25 cellular contexts compared by ENCODE assay signal in the genomic region with DNA sequence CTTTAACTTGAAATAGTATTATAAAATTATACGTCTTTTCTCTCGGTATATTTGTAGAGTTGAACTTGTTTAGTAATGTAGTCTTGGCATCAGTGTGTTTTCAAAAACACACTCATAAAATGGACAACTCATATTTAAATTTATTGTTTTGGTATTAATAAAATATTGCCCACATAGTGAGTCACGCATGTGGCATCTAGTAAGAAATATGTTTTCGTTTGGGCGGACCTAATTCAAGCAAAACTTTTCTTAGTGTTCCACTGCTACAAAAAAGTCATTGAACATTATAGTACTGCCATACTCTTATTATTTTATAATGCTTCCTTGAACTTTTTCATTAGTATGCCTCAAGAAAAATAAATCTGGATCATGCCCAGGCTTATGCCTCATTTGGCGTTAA. TPM values are rescaled to one million over a fixed set of nuclear protein-coding genes. Genes with fewer than 3 reads are reported as not detected.
DNase-seq lines count a peak whose midpoint lies in the region; ATAC-seq, FAIRE-seq and TF ChIP-seq lines count a peak whose summit lies in the region.
"Had no signal": no experiment of that assay in that cellular context is flagged by ENCODE, and none has a peak within 500 bp of the region (broad histone marks: within the 10 kb centered on the region; RNA-seq: fewer than 3 reads in every experiment).

No MANE protein-coding gene starts in this region.

- no peaks in the 10 kb centered on the region for H3K27me3 Mint-ChIP-seq in activated CD4-positive, alpha-beta T cell treated with anti-CD3 and anti-CD28 coated beads, Interleukin-2, amount 10 ng/mL, durations not matched to agents 7 days and 5 days
- no peaks in the 10 kb centered on the region for H3K27me3 Mint-ChIP-seq in Caco-2 (ENCODE audit: insufficient read depth, unreplicated experiment)

- dilution Hi-C loops in keratinocyte (cut with MboI; ENCODE audit: extremely low pct_ligation_motif_present, low sequenced_read_pairs): no loop called here

- BruUV-seq in PC-3 (replicated peaks; lab: Mats Ljungman, UMichigan) (no TSS peak), Caco-2 (replicated peaks; lab: Mats Ljungman, UMichigan) (no TSS peak)

- H3K9me3 ChIP-seq in PC-3 (ENCODE audit: low read length) (no peaks in the 10 kb centered on the region), keratinocyte (ENCODE audit: control insufficient read depth, low read depth, low read length) (no peaks in the 10 kb centered on the region), Caco-2 (no peaks in the 10 kb centered on the region)
- H3K9me3 ChIP-seq: BLaER1, HAP-1 had no signal

- H3K9ac ChIP-seq in PC-3 (ENCODE audit: low read length) (peak overlapping the region; percentile 42), keratinocyte (ENCODE audit: control insufficient read depth, extremely low read depth, insufficient read depth, low read length) (peak overlapping the region; percentile 52)
- H3K9ac ChIP-seq: BLaER1, GM23248 had no signal

- H3K9me1 ChIP-seq in keratinocyte (ENCODE audit: control insufficient read depth, extremely low read depth, insufficient read depth, low read length): no peaks in the 10 kb centered on the region

- no peaks in the 10 kb centered on the region for H3K36me3 Mint-ChIP-seq in activated CD4-positive, alpha-beta T cell treated with anti-CD3 and anti-CD28 coated beads, Interleukin-2, amount 10 ng/mL, durations not matched to agents 7 days and 5 days (ENCODE audit: low read depth)
- H3K36me3 Mint-ChIP-seq in activated naive CD4-positive, alpha-beta T cell treated with anti-CD3 and anti-CD28 coated beads, Interleukin-2, amount 50 U/mL, for 72 hours: no peaks in the 10 kb centered on the region
- H3K36me3 Mint-ChIP-seq in Caco-2 (ENCODE audit: insufficient read depth, unreplicated experiment): no peaks in the 10 kb centered on the region
- H3K36me3 Mint-ChIP-seq: CD8-positive, alpha-beta T cell had no signal

- no peaks in the 10 kb centered on the region for H3K9me2 ChIP-seq in PC-3 (replicated peaks; ENCODE audit: low read length)

- CTCF ChIA-PET in PC-3 (lab: Charles Lee) (no interaction called here), Caco-2 (lab: Charles Lee) (no interaction called here)
- CTCF ChIA-PET in activated CD4-positive, alpha-beta T cell treated with anti-CD3 and anti-CD28 coated beads, Interleukin-2, amount 10 ng/mL, durations not matched to agents 7 days and 5 days (lab: Charles Lee): no interaction called here

- no peaks in the 10 kb centered on the region for H3K9me3 Mint-ChIP-seq in activated CD4-positive, alpha-beta T cell treated with anti-CD3 and anti-CD28 coated beads, Interleukin-2, amount 10 ng/mL, durations not matched to agents 7 days and 5 days
- H3K9me3 Mint-ChIP-seq in activated naive CD4-positive, alpha-beta T cell treated with anti-CD3 and anti-CD28 coated beads, Interleukin-2, amount 50 U/mL, for 72 hours: no peaks in the 10 kb centered on the region
- no peaks in the 10 kb centered on the region for H3K9me3 Mint-ChIP-seq in Caco-2 (ENCODE audit: unreplicated experiment)
- H3K9me3 Mint-ChIP-seq: CD8-positive, alpha-beta T cell had no signal

- H3K36me3 ChIP-seq in PC-3 (ENCODE audit: low read depth, low read length) (no peaks in the 10 kb centered on the region), keratinocyte (ENCODE audit: control insufficient read depth in 2 of 2, extremely low read depth in 1 of 2, insufficient read depth in 2 of 2, low read length in 2 of 2) (no peaks in the 10 kb centered on the region), Caco-2 (ENCODE audit: control insufficient read depth, insufficient read depth, low read length) (no peaks in the 10 kb centered on the region)
- H3K36me3 ChIP-seq: BLaER1, HAP-1 had no signal

- POLR2A ChIA-PET in PC-3 (lab: Charles Lee; ENCODE audit: unreplicated experiment) (interaction anchor here (0.6 kb wide), 1 partner anchor 631 kb away, joined by 3 read pairs; no protein-coding TSS in a partner anchor), Caco-2 (lab: Charles Lee) (no interaction called here)
- POLR2A ChIA-PET in activated CD4-positive, alpha-beta T cell treated with anti-CD3 and anti-CD28 coated beads, Interleukin-2, amount 10 ng/mL, durations not matched to agents 7 days and 5 days (lab: Charles Lee): no interaction called here

- no peak overlapping the region for H3K4me3 Mint-ChIP-seq in activated CD4-positive, alpha-beta T cell treated with anti-CD3 and anti-CD28 coated beads, Interleukin-2, amount 10 ng/mL, durations not matched to agents 7 days and 5 days
- no peak overlapping the region for H3K4me3 Mint-ChIP-seq in Caco-2 (ENCODE audit: unreplicated experiment)
- H3K4me3 Mint-ChIP-seq: CD8-positive, alpha-beta T cell had no signal

- H3K27ac ChIP-seq in PC-3 (ENCODE audit: low read length) (peak overlapping the region; percentile 88), epithelial cell of prostate (peak overlapping the region; percentile 0), keratinocyte (ENCODE audit: control insufficient read depth, insufficient read depth, low read length) (peak overlapping the region; percentile 84)
- H3K27ac ChIP-seq: BLaER1, GM23248, HL-60 had no signal

- peak overlapping the region; percentile 79 for H3K4me2 ChIP-seq in PC-3 (ENCODE audit: low read length)
- peak overlapping the region; percentile 72 for H3K4me2 ChIP-seq in keratinocyte (ENCODE audit: control insufficient read depth, extremely low read depth, insufficient read depth, low read depth, low read length)
- H3K4me2 ChIP-seq: BLaER1 had no signal

- H2AFZ ChIP-seq in PC-3 (ENCODE audit: low read length) (peak overlapping the region; percentile 4; the same call in 1 of the 2 replicates), keratinocyte (ENCODE audit: control insufficient read depth, low read length) (peak overlapping the region; percentile 20)
- H2AFZ ChIP-seq: GM23248 had no signal

- no peak for TF ChIP-seq CTCF in PC-3 (conservative IDR thresholded peaks at IDR 0.05; ENCODE audit: low read depth, low read length)
- TF ChIP-seq CTCF in keratinocyte (optimal IDR thresholded peaks at IDR 0.05 in 1 of 3, IDR thresholded peaks at IDR 0.05 in 1 of 3, conservative IDR thresholded peaks at IDR 0.05 in 1 of 3; ENCODE audit: extremely low read depth in 1 of 3, insufficient read depth in 2 of 3, low read length in 3 of 3): no peak
- no peak for TF ChIP-seq CTCF in Caco-2 (IDR thresholded peaks at IDR 0.05; ENCODE audit: insufficient read depth in 1 of 2, low read depth in 1 of 2, low read length in 1 of 2, severe bottlenecking in 1 of 2, unreplicated experiment in 1 of 2)

- peaks cover 5% of the 10 kb centered on the region for H3K4me1 Mint-ChIP-seq in activated CD4-positive, alpha-beta T cell treated with anti-CD3 and anti-CD28 coated beads, Interleukin-2, amount 10 ng/mL, durations not matched to agents 7 days and 5 days
- peaks cover 9% of the 10 kb centered on the region for H3K4me1 Mint-ChIP-seq in Caco-2 (ENCODE audit: low read depth, unreplicated experiment)

- ATAC-seq in PC-3 (peak; percentile 64), HG02870 (IDR thresholded peaks at IDR 0.05; ENCODE audit: unreplicated experiment) (no peak)
- no peak for ATAC-seq in activated naive CD4-positive, alpha-beta T cell treated with anti-CD3 and anti-CD28 coated beads, Interleukin-2, amount 50 U/mL, for 72 hours
- ATAC-seq: CD8-positive, alpha-beta T cell had no signal

- peaks cover 6% of the 10 kb centered on the region for H3F3A ChIP-seq in PC-3 (ENCODE audit: low read length, unreplicated experiment)

- no peaks in the 10 kb centered on the region for H3K79me2 ChIP-seq in PC-3 (ENCODE audit: low read length)
- no peaks in the 10 kb centered on the region for H3K79me2 ChIP-seq in keratinocyte (ENCODE audit: control insufficient read depth, insufficient read depth, low read length)

- peaks cover 51% of the 10 kb centered on the region for H3K4me1 ChIP-seq in PC-3 (ENCODE audit: insufficient read depth, low read length)
- H3K4me1 ChIP-seq in keratinocyte (ENCODE audit: control insufficient read depth, extremely low read depth, insufficient read depth, low read length): peaks cover 20% of the 10 kb centered on the region
- H3K4me1 ChIP-seq in Caco-2: 0 out of 2 replicates have a peak, but pooled peaks cover 9% of the 10 kb centered on the region
- H3K4me1 ChIP-seq: BLaER1 had no signal

- H3K27ac Mint-ChIP-seq in activated CD4-positive, alpha-beta T cell treated with anti-CD3 and anti-CD28 coated beads, Interleukin-2, amount 10 ng/mL, durations not matched to agents 7 days and 5 days: no peak overlapping the region
- no peak overlapping the region for H3K27ac Mint-ChIP-seq in activated naive CD4-positive, alpha-beta T cell treated with anti-CD3 and anti-CD28 coated beads, Interleukin-2, amount 50 U/mL, for 72 hours
- H3K27ac Mint-ChIP-seq in Caco-2 (ENCODE audit: unreplicated experiment): no peak overlapping the region
- H3K27ac Mint-ChIP-seq: CD8-positive, alpha-beta T cell had no signal

- DNase-seq in EL: peak; percentile 9
- peak; percentile 89 for DNase-seq in PC-3
- no peak for DNase-seq in epithelial cell of prostate (ENCODE audit: low read depth, low spot score)
- DNase-seq in keratinocyte (ENCODE audit: low read depth, low spot score): no peak
- DNase-seq in activated CD4-positive, alpha-beta T cell treated with anti-CD3 and anti-CD28 coated beads, Interleukin-2, amount 10 ng/mL, durations not matched to agents 7 days and 5 days: no peak
- DNase-seq in activated naive CD4-positive, alpha-beta T cell treated with anti-CD3 and anti-CD28 coated beads, Interleukin-2, amount 50 U/mL, for 72 hours (ENCODE audit: low spot score in 2 of 2): no peak
- no peak for DNase-seq in Caco-2
- DNase-seq: 8988T; CD8-positive, alpha-beta T cell; DMS 273 treated with DMSO at 0.1 percent for 48 hours; DMS53; DND-41; GDM1; GM23248; IMR-90 had no signal

- no peaks in the 10 kb centered on the region for H3K27me3 ChIP-seq in PC-3 (ENCODE audit: low read length)
- no peaks in the 10 kb centered on the region for H3K27me3 ChIP-seq in keratinocyte (ENCODE audit: control insufficient read depth, extremely low read depth, insufficient read depth, low read length)
- no peaks in the 10 kb centered on the region for H3K27me3 ChIP-seq in Caco-2 (replicated peaks; ENCODE audit: control insufficient read depth, insufficient read depth, low read length)
- H3K27me3 ChIP-seq: BLaER1 had no signal

- no peak for FAIRE-seq in keratinocyte (lab: Jason Lieb, UNC)
- FAIRE-seq: GM12892, GM18507 had no signal

- peak overlapping the region; percentile 41 for H3K4me3 ChIP-seq in PC-3 (ENCODE audit: low read length)
- H3K4me3 ChIP-seq in keratinocyte (ENCODE audit: control insufficient read depth in 2 of 3, extremely low read depth in 1 of 3, insufficient read depth in 2 of 3, low read depth in 1 of 3, low read length in 3 of 3): peak overlapping the region in 1 of 3 experiments; percentile 18
- H3K4me3 ChIP-seq in Caco-2 (ENCODE audit: low read depth, low read length): no peak overlapping the region
- H3K4me3 ChIP-seq: BLaER1, GM23248, HAP-1 had no signal

- intact Hi-C loops in PC-3 (cut with micrococcal nuclease): loop anchor here (2.0 to 10.0 kb wide), 2 partner anchors 52 to 554 kb away; a partner anchor contains a TSS
- intact Hi-C loops in Caco-2 (cut with micrococcal nuclease; ENCODE audit: unreplicated experiment): no loop called here

- no peaks in the 10 kb centered on the region for H4K20me1 ChIP-seq in PC-3 (ENCODE audit: low read length)
- no peaks in the 10 kb centered on the region for H4K20me1 ChIP-seq in keratinocyte (ENCODE audit: control insufficient read depth, extremely low read depth, insufficient read depth, low read length)
- H4K20me1 ChIP-seq: BLaER1 had no signal

RNA-seq across cellular contexts. Expression of a gene that starts 31.1 kb away (rescaled TPM):
- not detected in 2 replicates for total RNA-seq in PC-3 (2014; rRNA removed)
- polyA plus RNA-seq in keratinocyte: not detected in 3 replicates
- not detected for polyA plus RNA-seq in keratinocyte (2011; ENCODE audit: low read depth)
- not detected in 2 replicates for polyA plus RNA-seq in keratinocyte (2011; cell fraction: cytosol; rRNA removed)
- not detected in 2 replicates for polyA plus RNA-seq in keratinocyte (2011; cell fraction: nucleus; rRNA removed)
- not detected in 2 replicates for polyA plus RNA-seq in keratinocyte (2012; ENCODE audit: low replicate concordance)
- polyA minus RNA-seq in keratinocyte: not detected in 3 replicates
- not detected for polyA minus RNA-seq in keratinocyte (2011; cell fraction: cytosol; rRNA and poly(A)+ RNA removed)
- not detected in 2 replicates for polyA minus RNA-seq in keratinocyte (2011; cell fraction: nucleus; rRNA and poly(A)+ RNA removed)
- total RNA-seq in activated CD4-positive, alpha-beta T cell treated with anti-CD3 and anti-CD28 coated beads, Interleukin-2, amount 10 ng/mL, durations not matched to agents 7 days and 5 days: not detected
- total RNA-seq in activated naive CD4-positive, alpha-beta T cell treated with anti-CD3 and anti-CD28 coated beads, Interleukin-2, amount 50 U/mL, for 72 hours: not detected
- not detected in 2 replicates for total RNA-seq in Caco-2 (2022)
- total RNA-seq: A673; CD8-positive, alpha-beta T cell; GM23248; H4; HT1080; IMR-90 had no signal
- polyA plus RNA-seq: AG04450, GM23248, IMR-90 had no signal

Comparison
In these comparisons a context has a peak if more than half of its experiments do, and no peak if none do; other contexts are left out.
1. DNase-seq: peak in EL (single experiment) and PC-3 (single experiment); none in epithelial cell of prostate (single experiment), keratinocyte (single experiment), activated CD4-positive, alpha-beta T cell treated with anti-CD3 and anti-CD28 coated beads, Interleukin-2, amount 10 ng/mL, durations not matched to agents 7 days and 5 days (single experiment), activated naive CD4-positive, alpha-beta T cell treated with anti-CD3 and anti-CD28 coated beads, Interleukin-2, amount 50 U/mL, for 72 hours (0 of 2) and Caco-2 (0 of 2).
2. H3K27ac ChIP-seq: peak in every context shown above with its lines; median percentile 88 in PC-3; 84 in keratinocyte; 0 in epithelial cell of prostate.